In the genomic region with DNA sequence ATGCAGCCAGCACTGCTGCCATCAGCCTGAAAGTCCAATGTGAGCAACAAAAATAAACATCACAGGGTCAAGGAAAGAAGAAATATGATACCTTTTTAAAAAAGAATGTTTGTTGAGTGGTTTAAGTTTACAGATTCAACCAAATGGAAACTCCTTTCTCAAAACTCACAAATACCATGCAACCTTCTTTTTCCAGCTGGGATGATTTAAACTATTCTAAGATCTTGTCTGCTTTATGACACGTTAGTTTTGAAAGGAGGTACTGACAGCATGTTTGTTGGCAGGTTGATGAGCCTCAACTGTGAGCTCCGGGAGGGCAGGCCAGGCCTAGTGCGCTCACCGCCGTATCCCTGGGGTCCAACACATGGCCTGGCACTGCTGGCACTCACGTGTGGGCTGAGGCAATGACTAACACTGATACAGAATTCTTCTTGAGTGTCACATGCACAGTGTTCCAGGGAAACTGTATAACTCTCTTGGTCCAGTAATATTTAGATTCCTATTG, we compare ENCODE assay signal across 10 cellular contexts. TPM values are rescaled to one million over a fixed set of nuclear protein-coding genes. Genes with fewer than 3 reads are reported as not detected.
DNase-seq lines count a peak whose midpoint lies in the region; ATAC-seq and TF ChIP-seq lines count a peak whose summit lies in the region.
"Had no signal": no experiment of that assay in that cellular context is flagged by ENCODE, and none has a peak within 500 bp of the region (broad histone marks: within the 10 kb centered on the region; RNA-seq: fewer than 3 reads in every experiment).

No MANE protein-coding gene starts in this region.

- peak overlapping the region; percentile 97 for H3K27ac ChIP-seq in ACC112 (ENCODE audit: low read depth, low read length)

- peak overlapping the region; percentile 82 for H3K27ac Mint-ChIP-seq in neural crest cell (ENCODE audit: unreplicated experiment)

- no peaks in the 10 kb centered on the region for H3K27me3 Mint-ChIP-seq in neural crest cell (ENCODE audit: low read depth)

- DNase-seq in MG63: peak; percentile 96
- peak; percentile 92 for DNase-seq in fibroblast of mammary gland (ENCODE audit: low read depth)
- DNase-seq in neural crest cell (ENCODE audit: low read depth, low spot score): no peak
- no peak for DNase-seq in DMS79 (lab: John Stamatoyannopoulos, UW)
- no peak for DNase-seq in BE2C
- DNase-seq in NCI-H1417 treated with DMSO at 0.1 percent for 48 hours (lab: John Stamatoyannopoulos, UW): no peak
- DNase-seq: KG1; stimulated activated CD4-positive, alpha-beta T cell treated with anti-CD3 and anti-CD28 coated beads, Interleukin-1b, Interleukin-23, amount 100 ng/mL, for 48 hours had no signal

- H3K4me1 ChIP-seq in ACC112 (ENCODE audit: control insufficient read depth, insufficient read depth, low read length, unreplicated experiment): peaks cover 56% of the 10 kb centered on the region
- no peaks in the 10 kb centered on the region for H3K4me1 ChIP-seq in BE2C

- H3K9me3 Mint-ChIP-seq in neural crest cell: no peaks in the 10 kb centered on the region

- H3K9me3 ChIP-seq in MG63: no peaks in the 10 kb centered on the region
- no peaks in the 10 kb centered on the region for H3K9me3 ChIP-seq in BE2C

- no peak for ATAC-seq in GM19395 (IDR thresholded peaks at IDR 0.05; ENCODE audit: unreplicated experiment)

- H3K36me3 ChIP-seq in ACC112 (ENCODE audit: insufficient read depth, low read length) (no peaks in the 10 kb centered on the region), MG63 (peaks cover 7% of the 10 kb centered on the region; the same call in 1 of the 2 replicates), BE2C (no peaks in the 10 kb centered on the region)

- H3K36me3 Mint-ChIP-seq in neural crest cell (ENCODE audit: low read depth): no peaks in the 10 kb centered on the region

- no peak overlapping the region for H3K4me3 Mint-ChIP-seq in neural crest cell

- peak overlapping the region; percentile 43 for H3K4me3 ChIP-seq in ACC112 (ENCODE audit: low read depth, low read length)
- no peak overlapping the region for H3K4me3 ChIP-seq in MG63
- no peak overlapping the region for H3K4me3 ChIP-seq in fibroblast of mammary gland (ENCODE audit: control insufficient read depth, low read depth, low read length)
- no peak overlapping the region for H3K4me3 ChIP-seq in BE2C (ENCODE audit: low read depth, low read length)

- peaks cover 60% of the 10 kb centered on the region for H3K79me2 ChIP-seq in ACC112 (ENCODE audit: control insufficient read depth, insufficient read depth, low read length, unreplicated experiment)

- TF ChIP-seq CTCF in fibroblast of mammary gland (conservative IDR thresholded peaks at IDR 0.05; ENCODE audit: control insufficient read depth, insufficient read depth, low read depth, low read length): no peak
- no peak for TF ChIP-seq CTCF in neural crest cell (conservative IDR thresholded peaks at IDR 0.05)
- TF ChIP-seq CTCF in BE2C (IDR thresholded peaks at IDR 0.05; ENCODE audit: low read depth, low read length): no peak

- peaks cover 31% of the 10 kb centered on the region for H3K4me1 Mint-ChIP-seq in neural crest cell

- H2AFZ ChIP-seq in ACC112 (ENCODE audit: low read length, unreplicated experiment): no peak overlapping the region

- H3K27me3 ChIP-seq in ACC112 (ENCODE audit: insufficient read depth, low read length): no peaks in the 10 kb centered on the region
- no peaks in the 10 kb centered on the region for H3K27me3 ChIP-seq in MG63
- no peaks in the 10 kb centered on the region for H3K27me3 ChIP-seq in BE2C

RNA-seq across cellular contexts. Expression of a gene that starts 46.7 kb away (rescaled TPM):
- 8.2 and 10.6 TPM in 2 replicates for total RNA-seq in MG63 (2014; rRNA removed; shearing (Covaris generic); ENCODE audit: low replicate concordance)
- total RNA-seq in neural crest cell: 22.9 and 26.2 TPM in 2 replicates
- polyA plus RNA-seq in BE2C (2012; ENCODE audit: insufficient read depth, insufficient read length, low read depth): not detected

Comparison
In these comparisons a context has a peak if more than half of its experiments do, and no peak if none do; other contexts are left out.
1. DNase-seq: peak in MG63 (single experiment) and fibroblast of mammary gland (single experiment); none in neural crest cell (single experiment), DMS79 (single experiment), BE2C (single experiment) and NCI-H1417 treated with DMSO at 0.1 percent for 48 hours (single experiment).